In genomic region chr12:77054856-77055255, GRCh38 we compare ENCODE assay signal across 28 cellular contexts.
"Had no signal": no experiment of that assay in that cellular context is flagged by ENCODE, and none has a peak within 500 bp of the region (broad histone marks: within the 10 kb centered on the region; RNA-seq: fewer than 3 reads in every experiment).

No MANE protein-coding gene starts in this region.

- H3K9me3 ChIP-seq: esophagus squamous epithelium, left lung, mucosa of descending colon, prostate gland, right atrium auricular region, suprapubic skin, transverse colon, upper lobe of right lung, uterus had no signal

- H3K4me3 Mint-ChIP-seq: mesothelial cell of epicardium; naive B cell; nephron; neural progenitor cell; stimulated activated naive CD8-positive, alpha-beta T cell treated with anti-CD3 and anti-CD28 coated beads, Interleukin-15, amount 100 ng/mL, for 72 hours had no signal

- H2AFZ ChIP-seq: neural progenitor cell had no signal

- H3K9me3 Mint-ChIP-seq: mesothelial cell of epicardium; naive B cell; nephron; neural progenitor cell; stimulated activated naive CD8-positive, alpha-beta T cell treated with anti-CD3 and anti-CD28 coated beads, Interleukin-15, amount 100 ng/mL, for 72 hours had no signal

- DNase-seq: dermis blood vessel endothelial cell; effector memory CD4-positive, alpha-beta T cell; erythroblast; esophagus squamous epithelium; foreskin melanocyte; left cardiac atrium; left lung; mesenchymal stem cell; mucosa of descending colon; naive B cell; stimulated activated CD4-positive, alpha-beta T cell treated with anti-CD3 and anti-CD28 coated beads, Interleukin-12 subunit alpha, Interleukin-12 subunit beta, amount 100 ng/mL, for 4 hours; stimulated activated CD4-positive, alpha-beta T cell treated with anti-CD3 and anti-CD28 coated beads, Interleukin-1b, Interleukin-23, amount 100 ng/mL, for 48 hours; stimulated activated CD4-positive, alpha-beta T cell treated with anti-CD3 and anti-CD28 coated beads, Interleukin-4, amount 100 ng/mL, for 1 hour; stimulated activated CD8-positive, alpha-beta memory T cell treated with anti-CD3 and anti-CD28 coated beads, Interleukin-4, amount 100 ng/mL, for 48 hours; stimulated activated naive CD4-positive, alpha-beta T cell; stimulated activated naive CD8-positive, alpha-beta T cell treated with anti-CD3 and anti-CD28 coated beads, Interleukin-15, amount 100 ng/mL, for 72 hours; transverse colon; upper lobe of right lung; uterus had no signal

- H3K36me3 ChIP-seq: esophagus squamous epithelium, left lung, prostate gland, right atrium auricular region, suprapubic skin, transverse colon, upper lobe of right lung, uterus had no signal

- H3K4me2 ChIP-seq: neural progenitor cell, smooth muscle cell had no signal

- H3K4me1 Mint-ChIP-seq: nephron; stimulated activated naive CD8-positive, alpha-beta T cell treated with anti-CD3 and anti-CD28 coated beads, Interleukin-15, amount 100 ng/mL, for 72 hours had no signal

- H3K36me3 Mint-ChIP-seq: naive B cell had no signal

- H3K9ac ChIP-seq: neural progenitor cell had no signal

- H3K4me1 ChIP-seq: esophagus squamous epithelium, left lung, neural progenitor cell, prostate gland, right atrium auricular region, suprapubic skin, transverse colon, upper lobe of right lung, uterus had no signal

- H3K4me3 ChIP-seq: coronary artery, esophagus squamous epithelium, left lung, mucosa of descending colon, neural progenitor cell, prostate gland, right atrium auricular region, smooth muscle cell, suprapubic skin, transverse colon, upper lobe of right lung, uterus had no signal

- H3K27me3 Mint-ChIP-seq: naive B cell; stimulated activated naive CD8-positive, alpha-beta T cell treated with anti-CD3 and anti-CD28 coated beads, Interleukin-15, amount 100 ng/mL, for 72 hours had no signal

- ATAC-seq: left cardiac atrium; left lung; mucosa of descending colon; sciatic nerve; stimulated activated naive CD8-positive, alpha-beta T cell treated with anti-CD3 and anti-CD28 coated beads, Interleukin-15, amount 100 ng/mL, for 72 hours; upper lobe of right lung had no signal

- H3K27ac Mint-ChIP-seq: mesothelial cell of epicardium; naive B cell; nephron; neural progenitor cell; stimulated activated naive CD8-positive, alpha-beta T cell treated with anti-CD3 and anti-CD28 coated beads, Interleukin-15, amount 100 ng/mL, for 72 hours had no signal

- H3K27me3 ChIP-seq: esophagus squamous epithelium, left lung, neural progenitor cell, right atrium auricular region, suprapubic skin, transverse colon, upper lobe of right lung, uterus had no signal

- H3K27ac ChIP-seq: coronary artery, esophagus squamous epithelium, left lung, neural progenitor cell, prostate gland, right atrium auricular region, suprapubic skin, transverse colon, upper lobe of right lung, uterus had no signal
